Comparison of ENCODE assay signal across 24 cellular contexts in the genomic region with DNA sequence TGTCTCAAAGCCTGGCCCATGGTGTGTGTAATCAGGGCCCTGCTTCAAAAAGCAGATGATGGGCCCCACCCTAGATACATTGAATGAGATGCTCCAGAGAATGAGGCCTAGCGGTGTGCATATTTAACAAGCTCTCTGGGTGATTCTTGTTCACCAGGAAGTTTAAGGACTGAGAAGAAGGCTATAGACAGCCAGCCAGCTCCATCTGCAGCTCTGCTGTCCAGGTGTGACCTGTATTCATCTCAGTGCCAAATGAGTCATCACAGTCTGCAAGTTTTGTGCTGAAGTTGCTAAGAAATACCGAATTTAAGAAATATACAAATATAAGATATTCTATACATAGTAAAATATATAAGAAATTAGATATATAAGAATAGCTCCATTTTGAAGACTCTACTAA.
A peak's percentile ranks its signal among the peaks of the same experiment; 100 is the strongest.
DNase-seq lines count a peak whose midpoint lies in the region; ATAC-seq and TF ChIP-seq lines count a peak whose summit lies in the region.
"Had no signal": no experiment of that assay in that cellular context is flagged by ENCODE, and none has a peak within 500 bp of the region (broad histone marks: within the 10 kb centered on the region; RNA-seq: fewer than 3 reads in every experiment).

No MANE protein-coding gene starts in this region.

- H3K79me2 ChIP-seq in HCT116 (ENCODE audit: insufficient read depth, low read length): no peaks in the 10 kb centered on the region
- H3K79me2 ChIP-seq in OCI-LY3 (ENCODE audit: low read length): peaks cover 2% of the 10 kb centered on the region; the same call in 1 of the 2 replicates

- peaks cover 2% of the 10 kb centered on the region for H3K36me3 Mint-ChIP-seq in activated CD4-positive, alpha-beta T cell treated with anti-CD3 and anti-CD28 coated beads, Interleukin-2, amount 10 ng/mL, durations not matched to agents 24 days and 14 days (ENCODE audit: low read depth)

- no peak overlapping the region for H3K27ac Mint-ChIP-seq in activated CD4-positive, alpha-beta T cell treated with anti-CD3 and anti-CD28 coated beads, Interleukin-2, amount 10 ng/mL, durations not matched to agents 24 days and 14 days
- H3K27ac Mint-ChIP-seq: neural progenitor cell had no signal

- BruUV-seq in HCT116 (replicated peaks; lab: Mats Ljungman, UMichigan): no TSS peak

- intact Hi-C loops in HCT116 (cut with micrococcal nuclease): no loop called here
- intact Hi-C loops in activated CD4-positive, alpha-beta T cell treated with anti-CD3 and anti-CD28 coated beads, Interleukin-2, amount 10 ng/mL, durations not matched to agents 24 days and 14 days (cut with micrococcal nuclease): no loop called here
- intact Hi-C loops in psoas muscle (cut with DNase I): no loop called here

- 89 to 95% (median 94%) methylated on average over 2 of the region's 2 CpGs for WGBS in psoas muscle, 3 donors

- POLR2A ChIA-PET in HCT116 (lab: Charles Lee): interaction anchor here (2.8 kb wide), 1 partner anchor 15 kb away, joined by 13 read pairs; no protein-coding TSS in a partner anchor

- no peaks in the 10 kb centered on the region for H3K9me3 ChIP-seq in HCT116 (ENCODE audit: control insufficient read depth in 1 of 2, insufficient read depth in 1 of 2, low read depth in 1 of 2, low read length in 2 of 2)
- H3K9me3 ChIP-seq in OCI-LY3 (ENCODE audit: insufficient read depth, low read length): peaks cover 17% of the 10 kb centered on the region
- H3K9me3 ChIP-seq in psoas muscle: peaks cover 2% of the 10 kb centered on the region
- H3K9me3 ChIP-seq: BE2C, MG63, prostate gland had no signal

- H3K27me3 ChIP-seq in HCT116 (ENCODE audit: insufficient read depth, low read length) (no peaks in the 10 kb centered on the region), OCI-LY3 (ENCODE audit: low read depth, low read length) (no peaks in the 10 kb centered on the region), psoas muscle (ENCODE audit: insufficient read depth in 3 of 3, low read length in 2 of 3) (no peaks in the 10 kb centered on the region)
- H3K27me3 ChIP-seq: BE2C, MG63, neural progenitor cell had no signal

- H3K4me3 ChIP-seq in HCT116 (replicated peaks in 1 of 2; ENCODE audit: low read depth in 1 of 2, low read length in 2 of 2) (no peak overlapping the region), OCI-LY3 (ENCODE audit: low read length) (no peak overlapping the region), psoas muscle (no peak overlapping the region)
- H3K4me3 ChIP-seq: left ventricle myocardium inferior, MG63, neural progenitor cell, prostate gland, smooth muscle cell had no signal

- peaks cover 31% of the 10 kb centered on the region for H3K4me1 Mint-ChIP-seq in activated CD4-positive, alpha-beta T cell treated with anti-CD3 and anti-CD28 coated beads, Interleukin-2, amount 10 ng/mL, durations not matched to agents 24 days and 14 days

- no peaks in the 10 kb centered on the region for H4K20me1 ChIP-seq in HCT116 (ENCODE audit: insufficient read depth)
- no peaks in the 10 kb centered on the region for H4K20me1 ChIP-seq in OCI-LY3 (ENCODE audit: insufficient read depth, low read length)

- H3K4me2 ChIP-seq in HCT116 (ENCODE audit: low read length) (peak overlapping the region; percentile 41; the same call in 1 of the 2 replicates), OCI-LY3 (ENCODE audit: low read length) (peak overlapping the region; percentile 16; the same call in 1 of the 2 replicates)
- H3K4me2 ChIP-seq: neural progenitor cell, smooth muscle cell had no signal

- peak; percentile 40 for DNase-seq in DMS153 (lab: John Stamatoyannopoulos, UW)
- no peak for DNase-seq in DMS153 treated with DMSO at 0.1 percent for 48 hours (lab: John Stamatoyannopoulos, UW; ENCODE audit: unreplicated experiment)
- DNase-seq in HCT116 (ENCODE audit: low read depth, low spot score): no peak
- DNase-seq in dermis blood vessel endothelial cell: peak; percentile 34
- no peak for DNase-seq in activated CD4-positive, alpha-beta T cell treated with anti-CD3 and anti-CD28 coated beads, Interleukin-2, amount 10 ng/mL, durations not matched to agents 24 days and 14 days
- no peak for DNase-seq in psoas muscle
- DNase-seq: amygdala; BE2C; effector CD4-positive, alpha-beta T cell; GDM1; HCEC 1CT; head of caudate nucleus; left ventricle myocardium inferior; MG63; NCI-H1930; NCI-H774; stimulated activated CD4-positive, alpha-beta T cell treated with anti-CD3 and anti-CD28 coated beads, Interleukin-4, amount 100 ng/mL, for 24 hours had no signal

- H3K4me1 ChIP-seq in HCT116 (ENCODE audit: control insufficient read depth in 1 of 2, insufficient read depth in 2 of 2, low read length in 2 of 2) (peaks cover 38 to 49% of the 10 kb centered on the region in 2 experiments), OCI-LY3 (ENCODE audit: low read length) (peaks cover 77% of the 10 kb centered on the region), psoas muscle (peaks cover 46% of the 10 kb centered on the region)
- H3K4me1 ChIP-seq: BE2C, prostate gland had no signal

- H2AFZ ChIP-seq in HCT116 (ENCODE audit: low read depth, low read length, poor library complexity, severe bottlenecking) (peak overlapping the region; percentile 26), OCI-LY3 (ENCODE audit: low read depth, low read length) (peak overlapping the region; percentile 47; the same call in 1 of the 2 replicates)
- H2AFZ ChIP-seq: neural progenitor cell had no signal

- TF ChIP-seq RAD21 in HCT116 (IDR thresholded peaks at IDR 0.05; ENCODE audit: low read depth): peak; percentile 22; the same call in 1 of the 2 replicates

- no peaks in the 10 kb centered on the region for H3K27me3 Mint-ChIP-seq in activated CD4-positive, alpha-beta T cell treated with anti-CD3 and anti-CD28 coated beads, Interleukin-2, amount 10 ng/mL, durations not matched to agents 24 days and 14 days
- H3K27me3 Mint-ChIP-seq: central memory CD8-positive, alpha-beta T cell had no signal

- H3K9me2 ChIP-seq in HCT116 (ENCODE audit: insufficient read depth): no peaks in the 10 kb centered on the region

- RAD21 ChIA-PET in HCT116 (lab: Charles Lee; ENCODE audit: low non-redundant PET in 1 of 2, low total read pairs in 2 of 2, uncharacterized antibody in 2 of 2, unreplicated experiment in 2 of 2): no interaction called here

- H3K27ac ChIP-seq in HCT116 (ENCODE audit: low read depth, low read length) (no peak overlapping the region; the same call in 1 of the 2 replicates), OCI-LY3 (ENCODE audit: low read length) (peak overlapping the region; percentile 85), psoas muscle (no peak overlapping the region)
- H3K27ac ChIP-seq: 22Rv1, left ventricle myocardium inferior, neural progenitor cell, prostate gland had no signal

- no peak overlapping the region for H3K4me3 Mint-ChIP-seq in activated CD4-positive, alpha-beta T cell treated with anti-CD3 and anti-CD28 coated beads, Interleukin-2, amount 10 ng/mL, durations not matched to agents 24 days and 14 days
- H3K4me3 Mint-ChIP-seq: central memory CD8-positive, alpha-beta T cell; neural progenitor cell had no signal

- TF ChIP-seq POLR2A in HCT116 (IDR thresholded peaks at IDR 0.05; ENCODE audit: borderline replicate concordance, extremely low read depth, insufficient read depth, insufficient read length): no peak

- no peak for ATAC-seq in HCT116
- no peak for ATAC-seq in HG03039 (IDR thresholded peaks at IDR 0.05; ENCODE audit: unreplicated experiment)
- ATAC-seq in psoas muscle: no peak

- no peaks in the 10 kb centered on the region for H3K36me3 ChIP-seq in HCT116 (ENCODE audit: control insufficient read depth in 1 of 2, insufficient read depth in 2 of 2, low read length in 2 of 2)
- H3K36me3 ChIP-seq in OCI-LY3 (replicated peaks; ENCODE audit: low read depth, low read length): peaks cover 45% of the 10 kb centered on the region
- H3K36me3 ChIP-seq in psoas muscle (ENCODE audit: insufficient read depth in 1 of 2, low read depth in 1 of 2): no peaks in the 10 kb centered on the region
- H3K36me3 ChIP-seq: BE2C, left ventricle myocardium inferior, MG63, neural progenitor cell, prostate gland had no signal

- peaks cover 18% of the 10 kb centered on the region for H3K9me3 Mint-ChIP-seq in activated CD4-positive, alpha-beta T cell treated with anti-CD3 and anti-CD28 coated beads, Interleukin-2, amount 10 ng/mL, durations not matched to agents 24 days and 14 days
- H3K9me3 Mint-ChIP-seq: central memory CD8-positive, alpha-beta T cell had no signal

- CTCF ChIA-PET in HCT116 (lab: Charles Lee): no interaction called here

- no peak for TF ChIP-seq CTCF in HCT116 (IDR thresholded peaks at IDR 0.05 in 2 of 3, conservative IDR thresholded peaks at IDR 0.05 in 1 of 3; ENCODE audit: borderline replicate concordance in 1 of 3, insufficient read depth in 1 of 3, low read depth in 2 of 3, low read length in 2 of 3)
- no peak for TF ChIP-seq CTCF in OCI-LY3 (IDR thresholded peaks at IDR 0.05; ENCODE audit: low read depth, low read length)
- TF ChIP-seq CTCF in psoas muscle (IDR thresholded peaks at IDR 0.05): no peak

- H3K9ac ChIP-seq in HCT116 (ENCODE audit: low read length): no peak overlapping the region
- H3K9ac ChIP-seq in OCI-LY3 (ENCODE audit: low read length): peak overlapping the region; percentile 37; the same call in 1 of the 2 replicates
- H3K9ac ChIP-seq: neural progenitor cell had no signal

TF ChIP-seq in HCT116, 20 proteins besides CTCF, POLR2A, EP300 and RAD21:
- TF ChIP-seq FOSL1 (IDR thresholded peaks at IDR 0.05; ENCODE audit: low read depth): peak; percentile 30; the same call in 1 of the 2 replicates
- TF ChIP-seq, protein P1, sequence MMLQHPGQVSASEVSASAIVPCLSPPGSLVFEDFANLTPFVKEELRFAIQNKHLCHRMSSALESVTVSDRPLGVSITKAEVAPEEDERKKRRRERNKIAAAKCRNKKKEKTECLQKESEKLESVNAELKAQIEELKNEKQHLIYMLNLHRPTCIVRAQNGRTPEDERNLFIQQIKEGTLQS (IDR thresholded peaks at IDR 0.05): no peak

Comparison
In these comparisons a context has a peak if more than half of its experiments do, and no peak if none do; other contexts are left out.
1. DNase-seq: peak in DMS153 (single experiment) and dermis blood vessel endothelial cell (single experiment); none in DMS153 treated with DMSO at 0.1 percent for 48 hours (single experiment), HCT116 (single experiment), activated CD4-positive, alpha-beta T cell treated with anti-CD3 and anti-CD28 coated beads, Interleukin-2, amount 10 ng/mL, durations not matched to agents 24 days and 14 days (single experiment) and psoas muscle (0 of 2).